Comparison of ENCODE assay signal across 8 cellular contexts in genomic region chr3:88031543-88032148, GRCh38. TPM values are rescaled to one million over a fixed set of nuclear protein-coding genes. Genes with fewer than 3 reads are reported as not detected.
DNase-seq lines count a peak whose midpoint lies in the region; ATAC-seq and TF ChIP-seq lines count a peak whose summit lies in the region.

No MANE protein-coding gene starts in this region.

- TF ChIP-seq POLR2A in Peyer's patch (IDR thresholded peaks at IDR 0.05): no peak

- H3K27me3 Mint-ChIP-seq in Calu3 (ENCODE audit: unreplicated experiment) (no peaks in the 10 kb centered on the region), endothelial cell (ENCODE audit: unreplicated experiment) (no peaks in the 10 kb centered on the region)
- no peaks in the 10 kb centered on the region for H3K27me3 Mint-ChIP-seq in dendritic cell treated with granulocyte-macrophage colony-stimulating factor and Interleukin-4, amounts not matched to agents 40 ng/mL and 50 ng/mL, for 4 days

- CTCF ChIA-PET in Calu3 (lab: Charles Lee): interaction anchor here (1.1 kb wide), 1 partner anchor 27 kb away, joined by 3 read pairs; the partner anchor contains the start of gene CGGBP1

- BruUV-seq in Calu3 (replicated peaks; lab: Mats Ljungman, UMichigan): no TSS peak

- H3K4me1 Mint-ChIP-seq in Calu3 (ENCODE audit: low read depth, unreplicated experiment): peaks cover 9% of the 10 kb centered on the region
- H3K4me1 Mint-ChIP-seq in dendritic cell treated with granulocyte-macrophage colony-stimulating factor and Interleukin-4, amounts not matched to agents 40 ng/mL and 50 ng/mL, for 4 days (ENCODE audit: low read depth): peaks cover 22% of the 10 kb centered on the region
- H3K4me1 Mint-ChIP-seq in endothelial cell (ENCODE audit: unreplicated experiment): no peaks in the 10 kb centered on the region

- H3K9me3 Mint-ChIP-seq in Calu3 (ENCODE audit: low read depth, unreplicated experiment) (no peaks in the 10 kb centered on the region), endothelial cell (ENCODE audit: unreplicated experiment) (peaks cover 5% of the 10 kb centered on the region)
- peaks cover 6% of the 10 kb centered on the region for H3K9me3 Mint-ChIP-seq in dendritic cell treated with granulocyte-macrophage colony-stimulating factor and Interleukin-4, amounts not matched to agents 40 ng/mL and 50 ng/mL, for 4 days

- DNase-seq in Calu3 (no peak), Peyer's patch (no peak), endothelial cell (ENCODE audit: low spot score) (no peak)
- DNase-seq in activated CD4-positive, CD25-positive, alpha-beta regulatory T cell treated with anti-CD3 and anti-CD28 coated beads, Interleukin-2, amount 50 U/mL, for 72 hours: no peak

- H3K27ac Mint-ChIP-seq in Calu3 (ENCODE audit: unreplicated experiment) (peak overlapping the region; percentile 91), endothelial cell (ENCODE audit: unreplicated experiment) (no peak overlapping the region)
- peak overlapping the region; percentile 79 for H3K27ac Mint-ChIP-seq in dendritic cell treated with granulocyte-macrophage colony-stimulating factor and Interleukin-4, amounts not matched to agents 40 ng/mL and 50 ng/mL, for 4 days

- H3K4me3 Mint-ChIP-seq in Calu3 (ENCODE audit: low read depth, unreplicated experiment) (peak overlapping the region; percentile 71), endothelial cell (ENCODE audit: unreplicated experiment) (no peak overlapping the region)
- H3K4me3 Mint-ChIP-seq in dendritic cell treated with granulocyte-macrophage colony-stimulating factor and Interleukin-4, amounts not matched to agents 40 ng/mL and 50 ng/mL, for 4 days: peak overlapping the region; percentile 72

- H3K9ac ChIP-seq in mucosa of rectum (ENCODE audit: low read depth in 1 of 2, low read length in 2 of 2): peak overlapping the region; percentile 47 to 58

- H3K4me3 ChIP-seq in Peyer's patch (peak overlapping the region; percentile 18 to 44 (median 32)), mucosa of rectum (ENCODE audit: low read length in 2 of 2) (peak overlapping the region; percentile 56 to 71)

- no peaks in the 10 kb centered on the region for H3K27me3 ChIP-seq in Peyer's patch
- no peaks in the 10 kb centered on the region for H3K27me3 ChIP-seq in mucosa of rectum (ENCODE audit: control insufficient read depth in 2 of 2, insufficient read depth in 2 of 2, low read length in 2 of 2)

- peak overlapping the region; percentile 13 to 51 (median 39) for H3K27ac ChIP-seq in Peyer's patch
- peak overlapping the region; percentile 22 to 25 for H3K27ac ChIP-seq in mucosa of rectum (ENCODE audit: low read depth in 2 of 2, low read length in 2 of 2)

- intact Hi-C loops in Calu3 (cut with micrococcal nuclease; ENCODE audit: unreplicated experiment): no loop called here
- intact Hi-C loops in dendritic cell treated with granulocyte-macrophage colony-stimulating factor and Interleukin-4, amounts not matched to agents 40 ng/mL and 50 ng/mL, for 4 days (cut with micrococcal nuclease): loop anchor here (2.0 kb wide), 1 partner anchor 27 kb away; the partner anchor contains the start of genes CGGBP1 and ZNF654

- H3K9me3 ChIP-seq in Peyer's patch (no peaks in the 10 kb centered on the region), mucosa of rectum (ENCODE audit: control insufficient read depth in 2 of 2, low read length in 2 of 2) (no peaks in the 10 kb centered on the region)

- H3K36me3 Mint-ChIP-seq in Calu3 (ENCODE audit: insufficient read depth, unreplicated experiment) (no peaks in the 10 kb centered on the region), endothelial cell (ENCODE audit: low read depth, unreplicated experiment) (peaks cover 3% of the 10 kb centered on the region)
- H3K36me3 Mint-ChIP-seq in dendritic cell treated with granulocyte-macrophage colony-stimulating factor and Interleukin-4, amounts not matched to agents 40 ng/mL and 50 ng/mL, for 4 days (ENCODE audit: low read depth): no peaks in the 10 kb centered on the region

- ATAC-seq in GM19025 (IDR thresholded peaks at IDR 0.05; ENCODE audit: low read depth, unreplicated experiment): peak; percentile 80
- ATAC-seq in HG03103 (IDR thresholded peaks at IDR 0.05; ENCODE audit: low read depth, unreplicated experiment): peak; percentile 46

- H3K4me1 ChIP-seq in Peyer's patch (peaks cover 0 to 3% (median 0%) of the 10 kb centered on the region in 4 donors), mucosa of rectum (ENCODE audit: control insufficient read depth in 2 of 2, insufficient read depth in 2 of 2, low read length in 2 of 2) (peaks cover 0 to 3% of the 10 kb centered on the region in 2 donors)

- no peak for TF ChIP-seq CTCF in Calu3 (IDR thresholded peaks at IDR 0.05; ENCODE audit: unreplicated experiment)
- TF ChIP-seq CTCF in Peyer's patch (IDR thresholded peaks at IDR 0.05): no peak
- TF ChIP-seq CTCF in endothelial cell (IDR thresholded peaks at IDR 0.05; ENCODE audit: unreplicated experiment): no peak

- H3K36me3 ChIP-seq in Peyer's patch: no peaks in the 10 kb centered on the region
- no peaks in the 10 kb centered on the region for H3K36me3 ChIP-seq in mucosa of rectum (ENCODE audit: control insufficient read depth in 2 of 2, insufficient read depth in 2 of 2, low read length in 2 of 2)

RNA-seq across cellular contexts. Expression of gene CGGBP1, which starts 27.2 kb away (rescaled TPM):
- total RNA-seq in Calu3 (2022) (70.0 and 76.9 TPM in 2 replicates), Peyer's patch (10 to 100 TPM; 61.1 to 75.9 (median 62.6) TPM), endothelial cell (ENCODE audit: unreplicated experiment) (73.8 TPM)

RNA-seq across cellular contexts. Expression of gene ZNF654, which starts 27.4 kb away (rescaled TPM):
- total RNA-seq in Calu3 (2022) (12.9 and 14.1 TPM in 2 replicates), Peyer's patch (10 to 100 TPM; 10.7 to 27.3 (median 15.0) TPM), endothelial cell (ENCODE audit: unreplicated experiment) (19.5 TPM)
